ENCODE assay signal across 20 cellular contexts in the genomic region with DNA sequence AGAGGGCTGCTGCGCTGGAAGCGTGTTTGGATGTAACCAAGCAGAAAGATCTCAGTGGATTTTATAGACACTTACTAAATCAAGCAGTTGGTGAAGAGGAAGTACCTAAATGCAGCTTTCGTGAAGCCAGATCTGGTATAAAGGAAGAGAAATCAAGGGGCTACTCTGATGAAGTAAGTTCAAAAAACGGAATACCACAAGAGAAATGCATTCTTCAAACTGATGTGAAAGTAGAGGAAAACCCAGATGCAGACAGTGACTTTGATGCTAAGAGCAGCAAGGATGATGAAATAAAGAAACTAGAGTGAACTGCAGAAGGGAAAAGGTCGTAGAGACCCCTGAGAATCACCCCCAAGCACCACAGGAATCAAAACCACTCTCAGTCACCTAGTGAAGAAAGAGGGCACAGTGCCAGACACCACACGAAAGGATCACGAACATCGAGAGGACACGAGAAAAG. TPM values are rescaled to one million over a fixed set of nuclear protein-coding genes. Genes with fewer than 3 reads are reported as not detected.
A peak's percentile ranks its signal among the peaks of the same experiment; 100 is the strongest.
DNase-seq lines count a peak whose midpoint lies in the region; ATAC-seq and TF ChIP-seq lines count a peak whose summit lies in the region.
"Had no signal": no experiment of that assay in that cellular context is flagged by ENCODE, and none has a peak within 500 bp of the region (broad histone marks: within the 10 kb centered on the region; RNA-seq: fewer than 3 reads in every experiment).

No MANE protein-coding gene starts in this region.

- no peak for TF ChIP-seq CTCF in OCI-LY7 (conservative IDR thresholded peaks at IDR 0.05; ENCODE audit: low read length)

- H3K27ac ChIP-seq in OCI-LY7 (ENCODE audit: low read depth, low read length, poor library complexity, severe bottlenecking) = peak overlapping the region; percentile 69
- H3K27ac ChIP-seq: adrenal gland, left lung, sigmoid colon, SJSA1 had no signal

- intact Hi-C loops in OCI-LY7 (cut with micrococcal nuclease; ENCODE audit: unreplicated experiment) = loop anchor here (5.0 kb wide), 2 partner anchors 90 to 165 kb away; a partner anchor contains a TSS

- CTCF ChIA-PET in OCI-LY7 (lab: Charles Lee; ENCODE audit: unreplicated experiment) = no interaction called here

- H3K4me3 Mint-ChIP-seq in stimulated activated naive CD8-positive, alpha-beta T cell treated with anti-CD3 and anti-CD28 coated beads, Interleukin-15, amount 100 ng/mL, for 72 hours = no peak overlapping the region

- H2AFZ ChIP-seq in OCI-LY7 (ENCODE audit: low read length) = no peak overlapping the region

- no peaks in the 10 kb centered on the region for H3K9me3 ChIP-seq in OCI-LY7 (ENCODE audit: low read length)
- H3K9me3 ChIP-seq: adrenal gland, HAP-1, left lung, sigmoid colon, SJSA1 had no signal

- peaks cover 18% of the 10 kb centered on the region for H3K36me3 ChIP-seq in OCI-LY7 (ENCODE audit: insufficient read depth, low read length)
- H3K36me3 ChIP-seq: HAP-1 had no signal

- H4K20me1 ChIP-seq in OCI-LY7 (ENCODE audit: insufficient read depth, low read length) = no peaks in the 10 kb centered on the region

- peak; percentile 46 to 60 for ATAC-seq in activated naive CD4-positive, alpha-beta T cell treated with anti-CD3 and anti-CD28 coated beads, Interleukin-2, amount 50 U/mL, for 72 hours
- ATAC-seq in HG03354 (IDR thresholded peaks at IDR 0.05; ENCODE audit: poor library complexity, severe bottlenecking, unreplicated experiment) (peak; percentile 57), GM19463 (IDR thresholded peaks at IDR 0.05; ENCODE audit: unreplicated experiment) (no peak)
- ATAC-seq in stimulated activated naive CD8-positive, alpha-beta T cell treated with anti-CD3 and anti-CD28 coated beads, Interleukin-15, amount 100 ng/mL, for 72 hours = peak; percentile 96
- ATAC-seq: esophagus mucosa, left lung had no signal

- H3K4me2 ChIP-seq in OCI-LY7 (ENCODE audit: low read length) = peak overlapping the region; percentile 84

- no TSS peak for BruUV-seq in OCI-LY7 (replicated peaks; lab: Mats Ljungman, UMichigan)

- DNase-seq in activated naive CD4-positive, alpha-beta T cell treated with anti-CD3 and anti-CD28 coated beads, Interleukin-2, amount 50 U/mL, for 72 hours (ENCODE audit: low spot score in 2 of 2) = peak in 1 of 2 donors; percentile 10
- DNase-seq in activated naive CD4-positive, alpha-beta T cell treated with anti-CD3 and anti-CD28 coated beads, Interleukin-2, amount 50 U/mL, for 16 hours = no peak
- DNase-seq in OCI-LY7 (ENCODE audit: low spot score) (peak; percentile 79), NCI-H2196 (lab: John Stamatoyannopoulos, UW; ENCODE audit: unreplicated experiment) (no peak), cerebellar nuclear complex (lab: John Stamatoyannopoulos, UW) (no peak)
- DNase-seq in stimulated activated naive CD8-positive, alpha-beta T cell treated with anti-CD3 and anti-CD28 coated beads, Interleukin-15, amount 100 ng/mL, for 72 hours = peak; percentile 46 to 66
- DNase-seq: adrenal gland; left lung; MM.1S; NCI-H2029 treated with DMSO at 0.1 percent for 48 hours; NCI-H510A; occipital lobe; OCI-M1; sigmoid colon; stimulated activated CD4-positive, alpha-beta T cell treated with anti-CD3 and anti-CD28 coated beads, Interleukin-1b, Interleukin-23, amount 100 ng/mL, for 48 hours had no signal

- H3K27me3 Mint-ChIP-seq in stimulated activated naive CD8-positive, alpha-beta T cell treated with anti-CD3 and anti-CD28 coated beads, Interleukin-15, amount 100 ng/mL, for 72 hours = no peaks in the 10 kb centered on the region

- peaks cover 31% of the 10 kb centered on the region for H3K4me1 ChIP-seq in OCI-LY7 (ENCODE audit: insufficient read depth, low read length, poor library complexity, severe bottlenecking)
- H3K4me1 ChIP-seq: adrenal gland, left lung, SJSA1 had no signal

- H3K9me2 ChIP-seq in OCI-LY7 (ENCODE audit: insufficient read depth, low read length) = no peaks in the 10 kb centered on the region

- no peaks in the 10 kb centered on the region for H3K36me3 Mint-ChIP-seq in activated naive CD4-positive, alpha-beta T cell treated with anti-CD3 and anti-CD28 coated beads, Interleukin-2, amount 50 U/mL, for 72 hours

- peaks cover 5% of the 10 kb centered on the region for H3K4me1 Mint-ChIP-seq in stimulated activated naive CD8-positive, alpha-beta T cell treated with anti-CD3 and anti-CD28 coated beads, Interleukin-15, amount 100 ng/mL, for 72 hours

- H3K79me2 ChIP-seq in OCI-LY7 (ENCODE audit: insufficient read depth, low read depth, low read length) = no peaks in the 10 kb centered on the region

- POLR2A ChIA-PET in OCI-LY7 (lab: Charles Lee) = interaction anchor here (0.7 to 2.7 kb wide), 4 partner anchors 10 to 24 kb away, joined by 3 to 12 read pairs (median 3); no protein-coding TSS in a partner anchor

- peak overlapping the region; percentile 55 for H3K4me3 ChIP-seq in OCI-LY7 (ENCODE audit: low read depth, low read length, poor library complexity, severe bottlenecking)
- H3K4me3 ChIP-seq: adrenal gland, HAP-1, left lung, sigmoid colon, SJSA1 had no signal

- H3K27ac Mint-ChIP-seq in activated naive CD4-positive, alpha-beta T cell treated with anti-CD3 and anti-CD28 coated beads, Interleukin-2, amount 50 U/mL, for 72 hours = no peak overlapping the region
- no peak overlapping the region for H3K27ac Mint-ChIP-seq in stimulated activated naive CD8-positive, alpha-beta T cell treated with anti-CD3 and anti-CD28 coated beads, Interleukin-15, amount 100 ng/mL, for 72 hours

- no peaks in the 10 kb centered on the region for H3K9me3 Mint-ChIP-seq in activated naive CD4-positive, alpha-beta T cell treated with anti-CD3 and anti-CD28 coated beads, Interleukin-2, amount 50 U/mL, for 72 hours
- no peaks in the 10 kb centered on the region for H3K9me3 Mint-ChIP-seq in stimulated activated naive CD8-positive, alpha-beta T cell treated with anti-CD3 and anti-CD28 coated beads, Interleukin-15, amount 100 ng/mL, for 72 hours

RNA-seq across cellular contexts. Expression of a gene that starts 40.8 kb away (rescaled TPM):
- total RNA-seq in activated naive CD4-positive, alpha-beta T cell treated with anti-CD3 and anti-CD28 coated beads, Interleukin-2, amount 50 U/mL, for 72 hours = 1 to 10 TPM; 1.3 to 1.6 TPM
- not detected in 2 replicates for total RNA-seq in OCI-LY7 (2014; rRNA removed; shearing (Covaris generic))
- 0.28 TPM in 1 of 2 replicates, not detected in the other for total RNA-seq in OCI-LY7 (2022)

Comparison
In these comparisons a context has a peak if more than half of its experiments do, and no peak if none do; other contexts are left out.
1. DNase-seq: peak in OCI-LY7 (single experiment) and stimulated activated naive CD8-positive, alpha-beta T cell treated with anti-CD3 and anti-CD28 coated beads, Interleukin-15, amount 100 ng/mL, for 72 hours (2 of 2); none in activated naive CD4-positive, alpha-beta T cell treated with anti-CD3 and anti-CD28 coated beads, Interleukin-2, amount 50 U/mL, for 16 hours (single experiment), NCI-H2196 (single experiment) and cerebellar nuclear complex (0 of 2).